ENCODE assay signal across 8 cellular contexts in genomic region chr19:13104848-13105646, GRCh38. TPM values are rescaled to one million over a fixed set of nuclear protein-coding genes. Genes with fewer than 3 reads are reported as not detected.
DNase-seq lines count a peak whose midpoint lies in the region; ATAC-seq, FAIRE-seq and TF ChIP-seq lines count a peak whose summit lies in the region.

No MANE protein-coding gene starts in this region.

- H3K4me3 ChIP-seq in Loucy (ENCODE audit: low read length, poor library complexity, severe bottlenecking) = peak overlapping the region; percentile 82
- peak overlapping the region; percentile 14 to 49 (median 26) for H3K4me3 ChIP-seq in breast epithelium
- H3K4me3 ChIP-seq in gastrocnemius medialis = peak overlapping the region in 1 of 4 donors; percentile 30

- FAIRE-seq in GM12891 (lab: Jason Lieb, UNC) = no peak

- H3K9ac ChIP-seq in Loucy (ENCODE audit: low read depth, low read length, poor library complexity, severe bottlenecking) = peak overlapping the region; percentile 100

- intact Hi-C loops in breast epithelium (cut with DNase I; ENCODE audit: low total_unique reads) = no loop called here
- intact Hi-C loops in gastrocnemius medialis (cut with DNase I; ENCODE audit: low total_unique reads) = no loop called here

- H2AFZ ChIP-seq in Loucy (ENCODE audit: low read length) = peak overlapping the region; percentile 52; the same call in 1 of the 2 replicates

- no peaks in the 10 kb centered on the region for H3K9me2 ChIP-seq in Loucy (replicated peaks; ENCODE audit: low read depth, low read length)

- peaks cover 66% of the 10 kb centered on the region for H3K79me2 ChIP-seq in Loucy (ENCODE audit: insufficient read depth, low read length)

- peaks cover 13% of the 10 kb centered on the region for H3F3A ChIP-seq in Loucy (ENCODE audit: low read depth)

- peaks cover 19% of the 10 kb centered on the region for H3K27me3 ChIP-seq in Loucy (ENCODE audit: insufficient read depth, low read length, poor library complexity, severe bottlenecking)
- H3K27me3 ChIP-seq in breast epithelium = no peaks in the 10 kb centered on the region
- no peaks in the 10 kb centered on the region for H3K27me3 ChIP-seq in gastrocnemius medialis

- H3K4me1 ChIP-seq in Loucy (ENCODE audit: insufficient read depth, low read length, poor library complexity, severe bottlenecking) = peaks cover 13% of the 10 kb centered on the region
- peaks cover 0 to 4% of the 10 kb centered on the region in 2 donors for H3K4me1 ChIP-seq in breast epithelium
- peaks cover 6 to 12% of the 10 kb centered on the region in 2 donors for H3K4me1 ChIP-seq in gastrocnemius medialis

- H3K9me3 ChIP-seq in Loucy (ENCODE audit: insufficient read depth, low read depth, low read length) = no peaks in the 10 kb centered on the region
- H3K9me3 ChIP-seq in breast epithelium = no peaks in the 10 kb centered on the region
- H3K9me3 ChIP-seq in gastrocnemius medialis = no peaks in the 10 kb centered on the region

- H3K27ac ChIP-seq in breast epithelium (peak overlapping the region in 1 of 2 donors; percentile 36), gastrocnemius medialis (peak overlapping the region in 3 of 4 donors; percentile 67 to 85 (median 82))

- in situ Hi-C loops in gastrocnemius medialis (cut with MboI; ENCODE audit: low sequenced_read_pairs in 4 of 4) = loop anchor here in 1 of 4 donors (25.0 kb wide), 1 partner anchor 157 kb away; no protein-coding TSS in a partner anchor

- peaks cover 24% of the 10 kb centered on the region for H4K20me1 ChIP-seq in Loucy (ENCODE audit: insufficient read depth, low read length, poor library complexity, severe bottlenecking)

- peak in 1 of 2 donors; percentile 2 for ATAC-seq in gastrocnemius medialis
- no peak for ATAC-seq in HG03135 (IDR thresholded peaks at IDR 0.05; ENCODE audit: unreplicated experiment)

- TF ChIP-seq POLR2A in GM12891 (IDR thresholded peaks at IDR 0.05; ENCODE audit: low read depth, low read length) (no peak), breast epithelium (IDR thresholded peaks at IDR 0.05) (no peak), gastrocnemius medialis (IDR thresholded peaks at IDR 0.05) (no peak)

- H3K4me2 ChIP-seq in Loucy (ENCODE audit: low read depth, low read length, poor library complexity, severe bottlenecking) = peak overlapping the region; percentile 90

- DNase-seq in GM12891 (ENCODE audit: insufficient read length, low spot score) = no peak
- no peak for DNase-seq in breast epithelium (ENCODE audit: low spot score in 2 of 2)
- DNase-seq in gastrocnemius medialis = no peak
- no peak for DNase-seq in globus pallidus (ENCODE audit: low spot score)
- no peak for DNase-seq in NCI-H1694 (lab: John Stamatoyannopoulos, UW)
- no peak for DNase-seq in hippocampal formation (lab: John Stamatoyannopoulos, UW)

- H3K36me3 ChIP-seq in Loucy (ENCODE audit: insufficient read depth, low read length) = peaks cover 15% of the 10 kb centered on the region
- no peaks in the 10 kb centered on the region for H3K36me3 ChIP-seq in breast epithelium
- H3K36me3 ChIP-seq in gastrocnemius medialis = peaks cover 0 to 23% of the 10 kb centered on the region in 2 donors

- peak; percentile 34; the same call in 1 of the 2 replicates for TF ChIP-seq CTCF in Loucy (conservative IDR thresholded peaks at IDR 0.05; ENCODE audit: low read length)
- TF ChIP-seq CTCF in breast epithelium (IDR thresholded peaks at IDR 0.05) = no peak
- peak in 1 of 5 experiments; percentile 17 for TF ChIP-seq CTCF in gastrocnemius medialis (IDR thresholded peaks at IDR 0.05 in 4 of 5, conservative IDR thresholded peaks at IDR 0.05 in 1 of 5)

TF ChIP-seq in GM12891, 5 proteins besides CTCF, POLR2A, EP300 and RAD21:
- TF ChIP-seq POU2F2 (IDR thresholded peaks at IDR 0.05; ENCODE audit: low read depth, low read length) (0 out of 2 replicates have a peak, but pooled peaks have one; percentile 24), POLR2AphosphoS5 (IDR thresholded peaks at IDR 0.05; ENCODE audit: low read depth, low read length) (no peak; the same call in 1 of the 2 replicates)

RNA-seq across cellular contexts. Expression of gene LYL1, which starts 2.4 kb away (rescaled TPM):
- 5.6 TPM for polyA plus RNA-seq in GM12891 (2012; ENCODE audit: low read depth, missing spikeins)
- 10 to 100 TPM in 1 of 3 donors, 1 to 10 TPM in 2; 7.0 to 21.0 (median 9.2) TPM for total RNA-seq in breast epithelium
- total RNA-seq in gastrocnemius medialis = 1 to 10 TPM; 2.6 to 5.0 (median 3.1) TPM

RNA-seq across cellular contexts. Expression of gene TRMT1, which starts 11.5 kb away (rescaled TPM):
- 39.2 TPM for polyA plus RNA-seq in GM12891 (2012; ENCODE audit: low read depth, missing spikeins)
- 10 to 100 TPM; 29.7 to 37.4 (median 31.7) TPM for total RNA-seq in breast epithelium
- total RNA-seq in gastrocnemius medialis = 10 to 100 TPM; 31.7 to 47.9 (median 45.0) TPM

RNA-seq across cellular contexts. Expression of gene NACC1, which starts 13.0 kb away (rescaled TPM):
- polyA plus RNA-seq in GM12891 (2012; ENCODE audit: low read depth, missing spikeins) = 24.0 TPM
- total RNA-seq in breast epithelium (10 to 100 TPM in 2 of 3 donors, 1 to 10 TPM in 1; 8.5 to 20.5 (median 19.7) TPM), gastrocnemius medialis (10 to 100 TPM; 36.3 to 81.3 (median 49.4) TPM)

RNA-seq across cellular contexts. Expression of gene STX10, which starts 45.1 kb away (rescaled TPM):
- 42.4 TPM for polyA plus RNA-seq in GM12891 (2012; ENCODE audit: low read depth, missing spikeins)
- total RNA-seq in breast epithelium (10 to 100 TPM; 74.6 to 78.3 (median 75.2) TPM), gastrocnemius medialis (10 to 100 TPM; 16.5 to 40.7 (median 33.4) TPM)

RNA-seq across cellular contexts. Expression of gene IER2, which starts 45.2 kb away (rescaled TPM):
- 61.4 TPM for polyA plus RNA-seq in GM12891 (2012; ENCODE audit: low read depth, missing spikeins)
- total RNA-seq in breast epithelium (100 to 1,000 TPM in 1 of 3 donors, 10 to 100 TPM in 2; 20.6 to 146 (median 79.6) TPM), gastrocnemius medialis (10 to 100 TPM; 15.4 to 19.1 (median 16.7) TPM)
